Comparison of ENCODE assay signal across 36 cellular contexts in genomic region chr7:98705620-98706019, GRCh38.
"Had no signal": no experiment of that assay in that cellular context is flagged by ENCODE, and none has a peak within 500 bp of the region (broad histone marks: within the 10 kb centered on the region; RNA-seq: fewer than 3 reads in every experiment).

No MANE protein-coding gene starts in this region.

- H3K9me3 Mint-ChIP-seq: activated CD4-positive, alpha-beta T cell treated with anti-CD3 and anti-CD28 coated beads, Interleukin-2, amount 10 ng/mL, durations not matched to agents 24 days and 14 days; activated CD8-positive, alpha-beta T cell treated with anti-CD3 and anti-CD28 coated beads for 36 hours; activated naive CD4-positive, alpha-beta T cell treated with anti-CD3 and anti-CD28 coated beads for 36 hours; activated naive CD4-positive, alpha-beta T cell treated with anti-CD3 and anti-CD28 coated beads, Interleukin-2, amount 50 U/mL, for 72 hours; activated naive CD8-positive, alpha-beta T cell treated with anti-CD3 and anti-CD28 coated beads, Interleukin-2, amount 10 ng/mL, durations not matched to agents 7 days and 5 days; activated naive CD8-positive, alpha-beta T cell treated with anti-CD3 and anti-CD28 coated beads, Interleukin-2, amount 50 U/mL, for 24 hours; activated T-cell treated with anti-CD3 and anti-CD28 coated beads, Interleukin-2, amount 50 U/mL, for 4 hours; activated T-cell treated with anti-CD3 and anti-CD28 coated beads, Interleukin-2, amount 50 U/mL, for 72 hours; activated T-helper 1 cell treated with anti-CD3 and anti-CD28 coated beads, Interleukin-12 subunit alpha, Interleukin-12 subunit beta, Interleukin-2, Interleukin-4 antibody, amounts not matched to agents 30 ng/mL and 10 ng/mL and 1 ng/mL, durations not matched to agents 14 hours and 24 hours and 36 hours; activated T-helper 17 cell treated with anti-CD3 and anti-CD28 coated beads, Interleukin-2, amount 50 U/mL, for 72 hours; central memory CD8-positive, alpha-beta T cell; T-cell had no signal

- ATAC-seq: activated CD8-positive, alpha-beta T cell treated with anti-CD3 and anti-CD28 coated beads for 36 hours; activated naive CD4-positive, alpha-beta T cell treated with anti-CD3 and anti-CD28 coated beads, Interleukin-2, amount 50 U/mL, for 72 hours; activated naive CD8-positive, alpha-beta T cell treated with anti-CD3 and anti-CD28 coated beads, Interleukin-2, amount 50 U/mL, for 24 hours; activated T-cell treated with anti-CD3 and anti-CD28 coated beads, Interleukin-2, amount 50 U/mL, for 4 hours; activated T-cell treated with anti-CD3 and anti-CD28 coated beads, Interleukin-2, amount 50 U/mL, for 72 hours; activated T-helper 17 cell treated with anti-CD3 and anti-CD28 coated beads, Interleukin-2, amount 50 U/mL, for 72 hours; T-cell; T-helper 17 cell had no signal

- H3K27ac Mint-ChIP-seq: activated B cell treated with CpG ODN at 0.5 μM for 24 hours; activated CD4-positive, alpha-beta memory T cell treated with anti-CD3 and anti-CD28 coated beads for 36 hours; activated CD4-positive, alpha-beta T cell treated with anti-CD3 and anti-CD28 coated beads, Interleukin-2, amount 10 ng/mL, durations not matched to agents 24 days and 14 days; activated CD8-positive, alpha-beta T cell treated with anti-CD3 and anti-CD28 coated beads for 36 hours; activated naive CD4-positive, alpha-beta T cell treated with anti-CD3 and anti-CD28 coated beads for 36 hours; activated naive CD4-positive, alpha-beta T cell treated with anti-CD3 and anti-CD28 coated beads, Interleukin-2, amount 50 U/mL, for 72 hours; activated naive CD8-positive, alpha-beta T cell treated with anti-CD3 and anti-CD28 coated beads, Interleukin-2, amount 10 ng/mL, durations not matched to agents 7 days and 5 days; activated naive CD8-positive, alpha-beta T cell treated with anti-CD3 and anti-CD28 coated beads, Interleukin-2, amount 50 U/mL, for 24 hours; activated T-cell treated with anti-CD3 and anti-CD28 coated beads, Interleukin-2, amount 50 U/mL, for 72 hours; activated T-helper 1 cell treated with anti-CD3 and anti-CD28 coated beads, Interleukin-12 subunit alpha, Interleukin-12 subunit beta, Interleukin-2, Interleukin-4 antibody, amounts not matched to agents 30 ng/mL and 10 ng/mL and 1 ng/mL, durations not matched to agents 14 hours and 24 hours and 36 hours; activated T-helper 17 cell treated with anti-CD3 and anti-CD28 coated beads, Interleukin-2, amount 50 U/mL, for 72 hours; brain; T-cell; T-helper 17 cell had no signal

- H3K4me1 ChIP-seq: ascending aorta had no signal

- H3K27me3 ChIP-seq: ascending aorta, cardiac muscle cell had no signal

- H3K9me3 ChIP-seq: ascending aorta had no signal

- H3K27ac ChIP-seq: ascending aorta, cardiac muscle cell, VCaP had no signal

- H3K36me3 Mint-ChIP-seq: activated CD4-positive, alpha-beta memory T cell treated with anti-CD3 and anti-CD28 coated beads for 36 hours; activated naive CD4-positive, alpha-beta T cell treated with anti-CD3 and anti-CD28 coated beads, Interleukin-2, amount 50 U/mL, for 72 hours; activated naive CD8-positive, alpha-beta T cell treated with anti-CD3 and anti-CD28 coated beads, Interleukin-2, amount 10 ng/mL, durations not matched to agents 7 days and 5 days; brain; T-cell had no signal

- H3K4me3 Mint-ChIP-seq: activated B cell treated with CpG ODN at 0.5 μM for 24 hours; activated CD4-positive, alpha-beta memory T cell treated with anti-CD3 and anti-CD28 coated beads for 36 hours; activated CD4-positive, alpha-beta T cell treated with anti-CD3 and anti-CD28 coated beads, Interleukin-2, amount 10 ng/mL, durations not matched to agents 24 days and 14 days; activated CD8-positive, alpha-beta T cell treated with anti-CD3 and anti-CD28 coated beads for 36 hours; activated naive CD4-positive, alpha-beta T cell treated with anti-CD3 and anti-CD28 coated beads for 36 hours; activated naive CD8-positive, alpha-beta T cell treated with anti-CD3 and anti-CD28 coated beads, Interleukin-2, amount 10 ng/mL, durations not matched to agents 7 days and 5 days; activated naive CD8-positive, alpha-beta T cell treated with anti-CD3 and anti-CD28 coated beads, Interleukin-2, amount 50 U/mL, for 24 hours; activated T-cell treated with anti-CD3 and anti-CD28 coated beads, Interleukin-2, amount 50 U/mL, for 4 hours; activated T-cell treated with anti-CD3 and anti-CD28 coated beads, Interleukin-2, amount 50 U/mL, for 72 hours; activated T-helper 1 cell treated with anti-CD3 and anti-CD28 coated beads, Interleukin-12 subunit alpha, Interleukin-12 subunit beta, Interleukin-2, Interleukin-4 antibody, amounts not matched to agents 30 ng/mL and 10 ng/mL and 1 ng/mL, durations not matched to agents 14 hours and 24 hours and 36 hours; activated T-helper 17 cell treated with anti-CD3 and anti-CD28 coated beads, Interleukin-2, amount 50 U/mL, for 72 hours; brain; central memory CD8-positive, alpha-beta T cell; T-cell; T-helper 17 cell had no signal

- H3K4me3 ChIP-seq: ascending aorta, cardiac muscle cell had no signal

- H3K4me1 Mint-ChIP-seq: activated CD4-positive, alpha-beta T cell treated with anti-CD3 and anti-CD28 coated beads, Interleukin-2, amount 10 ng/mL, durations not matched to agents 24 days and 14 days; activated naive CD8-positive, alpha-beta T cell treated with anti-CD3 and anti-CD28 coated beads, Interleukin-2, amount 10 ng/mL, durations not matched to agents 7 days and 5 days; activated naive CD8-positive, alpha-beta T cell treated with anti-CD3 and anti-CD28 coated beads, Interleukin-2, amount 50 U/mL, for 24 hours; activated T-helper 17 cell treated with anti-CD3 and anti-CD28 coated beads, Interleukin-2, amount 50 U/mL, for 72 hours; brain; central memory CD8-positive, alpha-beta T cell; T-cell; T-helper 17 cell had no signal

- FAIRE-seq: bronchial epithelial cell, TTC549 had no signal

- DNase-seq: activated B cell treated with CpG ODN at 0.5 μM for 24 hours; activated CD4-positive, alpha-beta memory T cell treated with anti-CD3 and anti-CD28 coated beads for 36 hours; activated CD4-positive, alpha-beta T cell treated with anti-CD3 and anti-CD28 coated beads for 4 hours; activated CD4-positive, alpha-beta T cell treated with anti-CD3 and anti-CD28 coated beads, Interleukin-2, amount 10 ng/mL, durations not matched to agents 24 days and 14 days; activated CD4-positive, alpha-beta T cell treated with anti-CD3 and anti-CD28 coated beads, Interleukin-2, amount 50 U/mL, for 1 hour; activated CD4-positive, alpha-beta T cell treated with anti-CD3 and anti-CD28 coated beads, Interleukin-2, amount 50 U/mL, for 4 hours; activated CD4-positive, CD25-positive, alpha-beta regulatory T cell treated with anti-CD3 and anti-CD28 coated beads, Interleukin-2, amount 50 U/mL, for 72 hours; activated CD8-positive, alpha-beta memory T cell treated with anti-CD3 and anti-CD28 coated beads, Interleukin-2, amount 50 U/mL, for 4 hours; activated CD8-positive, alpha-beta T cell treated with anti-CD3 and anti-CD28 coated beads for 36 hours; activated effector memory CD4-positive, alpha-beta T cell treated with anti-CD3 and anti-CD28 coated beads, Interleukin-2, amount 50 U/mL, for 16 hours; activated gamma-delta T cell treated with Interleukin-2 at 50 U/mL for 16 hours; activated naive CD4-positive, alpha-beta T cell; activated naive CD4-positive, alpha-beta T cell treated with anti-CD3 and anti-CD28 coated beads for 36 hours; activated naive CD4-positive, alpha-beta T cell treated with anti-CD3 and anti-CD28 coated beads, Interleukin-2, amount 50 U/mL, for 16 hours; activated naive CD8-positive, alpha-beta T cell treated with anti-CD3 and anti-CD28 coated beads, Interleukin-2, amount 10 ng/mL, durations not matched to agents 7 days and 5 days; activated naive CD8-positive, alpha-beta T cell treated with anti-CD3 and anti-CD28 coated beads, Interleukin-2, amount 50 U/mL, for 24 hours; activated T-cell treated with anti-CD3 and anti-CD28 coated beads for 4 hours; activated T-cell treated with anti-CD3 and anti-CD28 coated beads, Interleukin-2, amount 50 U/mL, for 1 hour; activated T-cell treated with anti-CD3 and anti-CD28 coated beads, Interleukin-2, amount 50 U/mL, for 4 hours; activated T-cell treated with anti-CD3 and anti-CD28 coated beads, Interleukin-2, amount 50 U/mL, for 72 hours; amygdala; anterior cingulate cortex; caudate nucleus; cerebellar nuclear complex; T-cell; T-helper 17 cell had no signal

- H3K36me3 ChIP-seq: ascending aorta, cardiac muscle cell had no signal

- H3K27me3 Mint-ChIP-seq: activated CD4-positive, alpha-beta memory T cell treated with anti-CD3 and anti-CD28 coated beads for 36 hours; activated CD4-positive, alpha-beta T cell treated with anti-CD3 and anti-CD28 coated beads, Interleukin-2, amount 10 ng/mL, durations not matched to agents 24 days and 14 days; activated naive CD8-positive, alpha-beta T cell treated with anti-CD3 and anti-CD28 coated beads, Interleukin-2, amount 10 ng/mL, durations not matched to agents 7 days and 5 days had no signal
